Comparison of ENCODE assay signal across 1 cellular context in the genomic region with DNA sequence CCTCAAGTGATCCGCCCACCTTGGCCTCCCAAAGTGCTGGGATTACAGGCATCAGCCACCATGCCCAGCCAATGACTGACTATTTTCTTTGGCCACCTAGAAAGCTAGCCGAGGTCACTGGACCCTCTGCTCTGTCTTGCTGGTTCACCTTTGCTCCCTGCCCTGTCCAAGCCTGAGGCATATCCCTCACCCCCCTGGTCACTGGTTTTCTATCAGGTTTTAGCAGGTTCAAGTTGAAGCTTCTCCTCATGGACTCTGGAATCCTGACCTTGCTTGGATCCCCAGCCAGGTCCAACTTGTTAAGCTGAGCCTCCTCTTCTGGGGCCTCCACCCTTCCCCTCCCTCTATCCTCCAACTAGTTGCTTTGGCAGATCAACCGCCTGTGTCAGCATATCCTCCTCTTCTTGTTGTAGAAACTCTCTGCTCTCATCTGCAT.
TF ChIP-seq lines count a peak whose summit lies in the region.

No MANE protein-coding gene starts in this region.

TF ChIP-seq in HepG2, 621 proteins besides CTCF, POLR2A, EP300 and RAD21 (continued from another document and continues in another):
- TF ChIP-seq NR2F1 (CRISPR knock-in tag; IDR thresholded peaks at IDR 0.05) (peak; percentile 46 to 65; a peak in 3 of 4 replicates), HNF4G (IDR thresholded peaks at IDR 0.05; ENCODE audit: borderline replicate concordance, low read depth, low read length) (peak; percentile 83), HNF4G (CRISPR knock-in tag; IDR thresholded peaks at IDR 0.05; ENCODE audit: borderline replicate concordance, low read depth) (peak; percentile 73; the same call in 1 of the 2 replicates), RARA (CRISPR knock-in tag; IDR thresholded peaks at IDR 0.05) (peak; percentile 83), NFATC3 (CRISPR knock-in tag; IDR thresholded peaks at IDR 0.05) (no peak), ZNF230 (CRISPR knock-in tag; IDR thresholded peaks at IDR 0.05) (0 out of 2 replicates have a peak, but pooled peaks have one; percentile 27), NR2F6 (IDR thresholded peaks at IDR 0.05) (peak; percentile 64), NR2F6 (CRISPR knock-in tag; IDR thresholded peaks at IDR 0.05) (0 out of 2 replicates have a peak, but pooled peaks have one; percentile 30), DBP (CRISPR knock-in tag; IDR thresholded peaks at IDR 0.05; ENCODE audit: not compliant biosample characterization) (no peak), PLSCR1 (CRISPR knock-in tag; IDR thresholded peaks at IDR 0.05; ENCODE audit: borderline replicate concordance) (no peak), SNAPC2 (CRISPR knock-in tag; IDR thresholded peaks at IDR 0.05) (no peak), NR2F2 (IDR thresholded peaks at IDR 0.05; ENCODE audit: borderline replicate concordance, low read depth) (peak; percentile 45; the same call in 1 of the 2 replicates), SMAD9 (CRISPR knock-in tag; IDR thresholded peaks at IDR 0.05) (no peak), ZNF510 (CRISPR knock-in tag; IDR thresholded peaks at IDR 0.05; ENCODE audit: low read depth) (no peak), NR2C2 (CRISPR knock-in tag; IDR thresholded peaks at IDR 0.05; ENCODE audit: borderline replicate concordance) (peak; percentile 68), SP2 (CRISPR knock-in tag; IDR thresholded peaks at IDR 0.05) (no peak), NCOR1 (IDR thresholded peaks at IDR 0.05; ENCODE audit: borderline replicate concordance, low read length) (peak; percentile 27; the same call in 1 of the 2 replicates), HNRNPH1 (optimal IDR thresholded peaks at IDR 0.05; ENCODE audit: low read depth, low read length) (no peak), BCL6 (CRISPR knock-in tag; IDR thresholded peaks at IDR 0.05) (peak; percentile 90), ZBTB39 (CRISPR knock-in tag; IDR thresholded peaks at IDR 0.05) (no peak), ZNF772 (CRISPR knock-in tag; IDR thresholded peaks at IDR 0.05) (no peak), ZNF569 (CRISPR knock-in tag; IDR thresholded peaks at IDR 0.05; ENCODE audit: borderline replicate concordance) (no peak), ARID5B (CRISPR knock-in tag; IDR thresholded peaks at IDR 0.05) (peak; percentile 54; the same call in 1 of the 2 replicates), ELF3 (CRISPR knock-in tag; IDR thresholded peaks at IDR 0.05) (no peak), POGZ (CRISPR knock-in tag; IDR thresholded peaks at IDR 0.05) (0 out of 2 replicates have a peak, but pooled peaks have one; percentile 16), ZNF678 (CRISPR knock-in tag; IDR thresholded peaks at IDR 0.05) (0 out of 2 replicates have a peak, but pooled peaks have one; percentile 11), EEA1 (CRISPR knock-in tag; IDR thresholded peaks at IDR 0.05; ENCODE audit: borderline replicate concordance) (no peak), ZNF331 (CRISPR knock-in tag; IDR thresholded peaks at IDR 0.05) (no peak), RCOR2 (CRISPR knock-in tag; IDR thresholded peaks at IDR 0.05) (0 out of 2 replicates have a peak, but pooled peaks have one; percentile 32), FOXC1 (CRISPR knock-in tag; IDR thresholded peaks at IDR 0.05; ENCODE audit: borderline replicate concordance) (0 out of 2 replicates have a peak, but pooled peaks have one; percentile 23), IRF9 (CRISPR knock-in tag; IDR thresholded peaks at IDR 0.05; ENCODE audit: borderline replicate concordance) (0 out of 2 replicates have a peak, but pooled peaks have one; percentile 41), ZNF367 (CRISPR knock-in tag; IDR thresholded peaks at IDR 0.05; ENCODE audit: borderline replicate concordance) (no peak), ZNF503 (CRISPR knock-in tag; IDR thresholded peaks at IDR 0.05) (no peak), RXRB (CRISPR knock-in tag; IDR thresholded peaks at IDR 0.05; ENCODE audit: borderline replicate concordance) (peak; percentile 81), THAP11 (CRISPR knock-in tag; IDR thresholded peaks at IDR 0.05) (no peak; the same call in 1 of the 2 replicates), ZNF205 (CRISPR knock-in tag; IDR thresholded peaks at IDR 0.05) (no peak)
- TF ChIP-seq, protein P1, sequence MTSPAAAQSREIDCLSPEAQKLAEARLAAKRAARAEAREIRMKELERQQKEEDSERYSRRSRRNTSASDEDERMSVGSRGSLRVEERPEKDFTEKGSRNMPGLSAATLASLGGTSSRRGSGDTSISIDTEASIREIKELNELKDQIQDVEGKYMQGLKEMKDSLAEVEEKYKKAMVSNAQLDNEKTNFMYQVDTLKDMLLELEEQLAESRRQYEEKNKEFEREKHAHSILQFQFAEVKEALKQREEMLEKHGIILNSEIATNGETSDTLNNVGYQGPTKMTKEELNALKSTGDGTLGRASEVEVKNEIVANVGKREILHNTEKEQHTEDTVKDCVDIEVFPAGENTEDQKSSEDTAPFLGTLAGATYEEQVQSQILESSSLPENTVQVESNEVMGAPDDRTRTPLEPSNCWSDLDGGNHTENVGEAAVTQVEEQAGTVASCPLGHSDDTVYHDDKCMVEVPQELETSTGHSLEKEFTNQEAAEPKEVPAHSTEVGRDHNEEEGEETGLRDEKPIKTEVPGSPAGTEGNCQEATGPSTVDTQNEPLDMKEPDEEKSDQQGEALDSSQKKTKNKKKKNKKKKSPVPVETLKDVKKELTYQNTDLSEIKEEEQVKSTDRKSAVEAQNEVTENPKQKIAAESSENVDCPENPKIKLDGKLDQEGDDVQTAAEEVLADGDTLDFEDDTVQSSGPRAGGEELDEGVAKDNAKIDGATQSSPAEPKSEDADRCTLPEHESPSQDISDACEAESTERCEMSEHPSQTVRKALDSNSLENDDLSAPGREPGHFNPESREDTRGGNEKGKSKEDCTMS (CRISPR knock-in tag; conservative IDR thresholded peaks at IDR 0.05), result no peak
- TF ChIP-seq, protein P2, sequence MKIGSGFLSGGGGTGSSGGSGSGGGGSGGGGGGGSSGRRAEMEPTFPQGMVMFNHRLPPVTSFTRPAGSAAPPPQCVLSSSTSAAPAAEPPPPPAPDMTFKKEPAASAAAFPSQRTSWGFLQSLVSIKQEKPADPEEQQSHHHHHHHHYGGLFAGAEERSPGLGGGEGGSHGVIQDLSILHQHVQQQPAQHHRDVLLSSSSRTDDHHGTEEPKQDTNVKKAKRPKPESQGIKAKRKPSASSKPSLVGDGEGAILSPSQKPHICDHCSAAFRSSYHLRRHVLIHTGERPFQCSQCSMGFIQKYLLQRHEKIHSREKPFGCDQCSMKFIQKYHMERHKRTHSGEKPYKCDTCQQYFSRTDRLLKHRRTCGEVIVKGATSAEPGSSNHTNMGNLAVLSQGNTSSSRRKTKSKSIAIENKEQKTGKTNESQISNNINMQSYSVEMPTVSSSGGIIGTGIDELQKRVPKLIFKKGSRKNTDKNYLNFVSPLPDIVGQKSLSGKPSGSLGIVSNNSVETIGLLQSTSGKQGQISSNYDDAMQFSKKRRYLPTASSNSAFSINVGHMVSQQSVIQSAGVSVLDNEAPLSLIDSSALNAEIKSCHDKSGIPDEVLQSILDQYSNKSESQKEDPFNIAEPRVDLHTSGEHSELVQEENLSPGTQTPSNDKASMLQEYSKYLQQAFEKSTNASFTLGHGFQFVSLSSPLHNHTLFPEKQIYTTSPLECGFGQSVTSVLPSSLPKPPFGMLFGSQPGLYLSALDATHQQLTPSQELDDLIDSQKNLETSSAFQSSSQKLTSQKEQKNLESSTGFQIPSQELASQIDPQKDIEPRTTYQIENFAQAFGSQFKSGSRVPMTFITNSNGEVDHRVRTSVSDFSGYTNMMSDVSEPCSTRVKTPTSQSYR (CRISPR knock-in tag; IDR thresholded peaks at IDR 0.05; ENCODE audit: borderline replicate concordance), result no peak
